Comparison of ENCODE assay signal across 8 cellular contexts in genomic region chr7:105352018-105352612, GRCh38. TPM values are rescaled to one million over a fixed set of nuclear protein-coding genes. Genes with fewer than 3 reads are reported as not detected.
A peak's percentile ranks its signal among the peaks of the same experiment; 100 is the strongest.
DNase-seq lines count a peak whose midpoint lies in the region; ATAC-seq and TF ChIP-seq lines count a peak whose summit lies in the region.

No MANE protein-coding gene starts in this region.

- H3K36me3 Mint-ChIP-seq in activated T-cell treated with anti-CD3 and anti-CD28 coated beads, Interleukin-2, amount 50 U/mL, for 72 hours (ENCODE audit: insufficient read depth in 2 of 2) = peaks cover 0 to 3% of the 10 kb centered on the region in 2 donors

- peak; percentile 91 for ATAC-seq in HG02798 (IDR thresholded peaks at IDR 0.05; ENCODE audit: poor library complexity, unreplicated experiment)
- peak; percentile 92 to 95 for ATAC-seq in activated T-cell treated with anti-CD3 and anti-CD28 coated beads, Interleukin-2, amount 50 U/mL, for 72 hours (replicated peaks in 1 of 2)

- no peak overlapping the region for H3K27ac ChIP-seq in prostate gland
- H3K27ac ChIP-seq in uterus = peak overlapping the region; percentile 65 to 79

- in situ Hi-C loops in GM13976 (cut with MboI; ENCODE audit: low sequenced_read_pairs, unreplicated experiment) = no loop called here

- H3K9me3 Mint-ChIP-seq in activated T-cell treated with anti-CD3 and anti-CD28 coated beads, Interleukin-2, amount 50 U/mL, for 72 hours = no peaks in the 10 kb centered on the region

- H3K4me3 Mint-ChIP-seq in activated T-cell treated with anti-CD3 and anti-CD28 coated beads, Interleukin-2, amount 50 U/mL, for 72 hours = peak overlapping the region; percentile 65 to 78

- no peaks in the 10 kb centered on the region for H3K27me3 ChIP-seq in prostate gland (replicated peaks; ENCODE audit: insufficient read depth)
- no peaks in the 10 kb centered on the region for H3K27me3 ChIP-seq in uterus

- H3K9me3 ChIP-seq in prostate gland (no peaks in the 10 kb centered on the region), uterus (no peaks in the 10 kb centered on the region)

- 16% methylated on average over 3 of the region's 3 CpGs for WGBS in prostate gland

- H3K4me1 ChIP-seq in prostate gland (replicated peaks) = peaks cover 5% of the 10 kb centered on the region
- peaks cover 0 to 4% of the 10 kb centered on the region in 2 donors for H3K4me1 ChIP-seq in uterus

- TF ChIP-seq POLR2A in prostate gland (IDR thresholded peaks at IDR 0.05) (no peak), uterus (IDR thresholded peaks at IDR 0.05) (no peak)

- DNase-seq in GM13976 (ENCODE audit: low spot score) (peak; percentile 64), NOMO-1 (lab: John Stamatoyannopoulos, UW; ENCODE audit: unreplicated experiment in 2 of 2) (peak; percentile 55 to 88), fibroblast of villous mesenchyme (ENCODE audit: low read depth) (peak; percentile 95), prostate gland (ENCODE audit: low spot score) (peak; percentile 46), uterus (peak; percentile 74 to 76), NCI-H524 (lab: John Stamatoyannopoulos, UW) (no peak)
- peak; percentile 45 to 47 for DNase-seq in activated T-cell treated with anti-CD3 and anti-CD28 coated beads, Interleukin-2, amount 50 U/mL, for 72 hours

- H3K4me3 ChIP-seq in fibroblast of villous mesenchyme (ENCODE audit: low read depth, low read length) (peak overlapping the region; percentile 7), prostate gland (no peak overlapping the region), uterus (no peak overlapping the region)

- H3K4me1 Mint-ChIP-seq in activated T-cell treated with anti-CD3 and anti-CD28 coated beads, Interleukin-2, amount 50 U/mL, for 72 hours (ENCODE audit: low read depth) = peaks cover 83% of the 10 kb centered on the region

- TF ChIP-seq CTCF in GM13976 (IDR thresholded peaks at IDR 0.05; ENCODE audit: borderline replicate concordance, control extremely low read depth, extremely low read depth, insufficient read depth, missing control alignments) = no peak
- no peak for TF ChIP-seq CTCF in fibroblast of villous mesenchyme (IDR thresholded peaks at IDR 0.05; ENCODE audit: insufficient read depth, low read depth, low read length)
- TF ChIP-seq CTCF in prostate gland (IDR thresholded peaks at IDR 0.05) = no peak
- no peak for TF ChIP-seq CTCF in uterus (IDR thresholded peaks at IDR 0.05)

- intact Hi-C loops in prostate gland (cut with DNase I) = no loop called here
- intact Hi-C loops in uterus (cut with DNase I; ENCODE audit: low total_unique reads) = no loop called here

- peak overlapping the region; percentile 92 for H3K27ac Mint-ChIP-seq in activated T-cell treated with anti-CD3 and anti-CD28 coated beads, Interleukin-2, amount 50 U/mL, for 72 hours

- H3K36me3 ChIP-seq in prostate gland = no peaks in the 10 kb centered on the region
- no peaks in the 10 kb centered on the region for H3K36me3 ChIP-seq in uterus

- no peaks in the 10 kb centered on the region for H3K27me3 Mint-ChIP-seq in activated T-cell treated with anti-CD3 and anti-CD28 coated beads, Interleukin-2, amount 50 U/mL, for 72 hours (ENCODE audit: low read depth)

RNA-seq across cellular contexts. Expression of gene SRPK2, which starts 36.6 kb away (rescaled TPM):
- total RNA-seq in activated T-cell treated with anti-CD3 and anti-CD28 coated beads, Interleukin-2, amount 50 U/mL, for 72 hours = 10 to 100 TPM; 45.4 to 51.0 TPM
- total RNA-seq in fibroblast of villous mesenchyme = 60.9 and 64.7 TPM in 2 replicates
- 10 to 100 TPM; 52.6 to 99.5 TPM for total RNA-seq in prostate gland
- total RNA-seq in uterus = 100 to 1,000 TPM in 1 of 4 donors, 10 to 100 TPM in 3; 40.0 to 129 (median 76.6) TPM

Comparison
In these comparisons a context has a peak if more than half of its experiments do, and no peak if none do; other contexts are left out.
1. DNase-seq: peak in GM13976 (single experiment), NOMO-1 (2 of 2), activated T-cell treated with anti-CD3 and anti-CD28 coated beads, Interleukin-2, amount 50 U/mL, for 72 hours (2 of 2), fibroblast of villous mesenchyme (single experiment), prostate gland (single experiment) and uterus (2 of 2); none in NCI-H524 (0 of 2).
2. H3K27ac ChIP-seq: peak in uterus (2 of 2); none in prostate gland (0 of 2).